Comparison of ENCODE assay signal across 31 cellular contexts in the genomic region with DNA sequence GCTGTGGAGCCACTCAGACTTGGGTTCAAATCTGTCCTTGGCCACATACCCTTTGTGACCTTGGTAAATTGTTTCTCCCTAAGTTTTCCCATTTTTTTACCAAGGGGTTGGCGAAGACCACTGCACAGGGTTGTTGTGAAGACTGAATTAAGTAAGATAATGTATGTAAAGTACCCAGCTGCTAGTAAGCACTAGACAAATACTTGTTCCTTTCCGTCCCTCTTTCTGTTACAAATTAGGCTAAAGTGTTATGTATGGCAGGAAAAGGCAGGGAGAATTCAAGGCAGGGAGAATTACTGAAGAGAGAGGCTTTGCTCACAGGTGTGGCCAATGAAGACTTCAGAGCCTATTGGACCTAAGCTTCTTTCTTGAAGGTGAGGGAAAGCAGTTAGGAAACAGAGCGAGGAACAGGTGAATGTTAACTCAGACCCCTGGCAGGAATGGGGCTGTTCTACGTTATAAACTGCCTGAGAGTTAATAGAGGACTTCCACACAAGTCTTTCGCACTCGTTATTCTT. TPM values are rescaled to one million over a fixed set of nuclear protein-coding genes. Genes with fewer than 3 reads are reported as not detected.
"Had no signal": no experiment of that assay in that cellular context is flagged by ENCODE, and none has a peak within 500 bp of the region (broad histone marks: within the 10 kb centered on the region; RNA-seq: fewer than 3 reads in every experiment).

No MANE protein-coding gene starts in this region.

- H3K4me1 Mint-ChIP-seq: activated naive CD4-positive, alpha-beta T cell treated with anti-CD3 and anti-CD28 coated beads, Interleukin-2, amount 10 ng/mL, durations not matched to agents 7 days and 5 days had no signal

- H3K9me3 Mint-ChIP-seq: activated B cell treated with CpG ODN at 0.5 μM for 24 hours; activated CD4-positive, alpha-beta memory T cell treated with anti-CD3 and anti-CD28 coated beads for 36 hours; activated naive CD4-positive, alpha-beta T cell treated with anti-CD3 and anti-CD28 coated beads, Interleukin-2, amount 10 ng/mL, durations not matched to agents 7 days and 5 days; activated T-cell treated with anti-CD3 and anti-CD28 coated beads, Interleukin-2, amount 50 U/mL, for 72 hours; naive thymus-derived CD8-positive, alpha-beta T cell; neural progenitor cell; stimulated activated naive B cell treated with anti-CD40 and anti-IgM and Interleukin-4, amounts not matched to agents 10 μg/mL and 1 μg/mL and 100 μg/mL, for 72 hours; T-helper 1 cell treated with Interleukin-12 subunit alpha and Interleukin-12 subunit beta and Interleukin-4 antibody, amounts not matched to agents 30 μg/mL and 1 μg/mL, for 36 hours had no signal

- H3K27ac ChIP-seq: esophagus muscularis mucosa, gastroesophageal sphincter, heart left ventricle, lower lobe of right lung, neural progenitor cell, sigmoid colon, testis, vagina had no signal

- H3K4me1 ChIP-seq: esophagus muscularis mucosa, gastroesophageal sphincter, heart left ventricle, lower lobe of right lung, sigmoid colon, testis, vagina had no signal

- H3K9ac ChIP-seq: neural progenitor cell had no signal

- DNase-seq: activated B cell treated with CpG ODN at 0.5 μM for 24 hours; activated CD4-positive, alpha-beta memory T cell treated with anti-CD3 and anti-CD28 coated beads for 36 hours; activated CD4-positive, alpha-beta T cell treated with anti-CD3 and anti-CD28 coated beads for 4 hours; activated effector memory CD4-positive, alpha-beta T cell treated with Interleukin-2 at 50 U/mL for 16 hours; activated naive CD4-positive, alpha-beta T cell treated with anti-CD3 and anti-CD28 coated beads, Interleukin-2, amount 10 ng/mL, durations not matched to agents 7 days and 5 days; activated T-cell treated with anti-CD3 and anti-CD28 coated beads, Interleukin-2, amount 50 U/mL, for 72 hours; effector memory CD4-positive, alpha-beta T cell; heart left ventricle; lower lobe of right lung; naive thymus-derived CD8-positive, alpha-beta T cell; retina; sigmoid colon; stimulated activated CD4-positive, alpha-beta T cell treated with anti-CD3 and anti-CD28 coated beads, Interleukin-2, amount 100 ng/mL, for 48 hours; stimulated activated CD8-positive, alpha-beta memory T cell treated with anti-CD3 and anti-CD28 coated beads, Interleukin-4, amount 100 ng/mL, for 48 hours; stimulated activated naive B cell treated with anti-CD40 and anti-IgM and Interleukin-4, amounts not matched to agents 10 μg/mL and 1 μg/mL and 100 μg/mL, for 72 hours; T1000; testis; trophoblast cell had no signal

- H3K36me3 Mint-ChIP-seq: activated CD4-positive, alpha-beta memory T cell treated with anti-CD3 and anti-CD28 coated beads for 36 hours; activated naive CD4-positive, alpha-beta T cell treated with anti-CD3 and anti-CD28 coated beads, Interleukin-2, amount 10 ng/mL, durations not matched to agents 7 days and 5 days; naive thymus-derived CD8-positive, alpha-beta T cell; neural progenitor cell; stimulated activated naive B cell treated with anti-CD40 and anti-IgM and Interleukin-4, amounts not matched to agents 10 μg/mL and 1 μg/mL and 100 μg/mL, for 72 hours had no signal

- H3K27me3 ChIP-seq: esophagus muscularis mucosa, gastroesophageal sphincter, heart left ventricle, neural progenitor cell, sigmoid colon, testis, vagina had no signal

- H3K36me3 ChIP-seq: lower lobe of right lung, neural progenitor cell, sigmoid colon, vagina had no signal

- H3K4me3 ChIP-seq: esophagus muscularis mucosa, gastroesophageal sphincter, heart left ventricle, lower lobe of right lung, neural progenitor cell, sigmoid colon, testis, vagina had no signal

- H3K4me3 Mint-ChIP-seq: activated B cell treated with CpG ODN at 0.5 μM for 24 hours; activated CD4-positive, alpha-beta memory T cell treated with anti-CD3 and anti-CD28 coated beads for 36 hours; activated naive CD4-positive, alpha-beta T cell treated with anti-CD3 and anti-CD28 coated beads, Interleukin-2, amount 10 ng/mL, durations not matched to agents 7 days and 5 days; activated T-cell treated with anti-CD3 and anti-CD28 coated beads, Interleukin-2, amount 50 U/mL, for 72 hours; naive thymus-derived CD8-positive, alpha-beta T cell; neural progenitor cell; stimulated activated naive B cell treated with anti-CD40 and anti-IgM and Interleukin-4, amounts not matched to agents 10 μg/mL and 1 μg/mL and 100 μg/mL, for 72 hours; T-helper 1 cell treated with Interleukin-12 subunit alpha and Interleukin-12 subunit beta and Interleukin-4 antibody, amounts not matched to agents 30 μg/mL and 1 μg/mL, for 36 hours had no signal

- ATAC-seq: activated T-cell treated with anti-CD3 and anti-CD28 coated beads, Interleukin-2, amount 50 U/mL, for 72 hours; gastroesophageal sphincter; heart left ventricle; left lobe of liver; lower lobe of right lung; naive thymus-derived CD8-positive, alpha-beta T cell; stimulated activated naive B cell treated with anti-CD40 and anti-IgM and Interleukin-4, amounts not matched to agents 10 μg/mL and 1 μg/mL and 100 μg/mL, for 72 hours had no signal

- H3K27ac Mint-ChIP-seq: activated B cell treated with CpG ODN at 0.5 μM for 24 hours; activated CD4-positive, alpha-beta memory T cell treated with anti-CD3 and anti-CD28 coated beads for 36 hours; activated naive CD4-positive, alpha-beta T cell treated with anti-CD3 and anti-CD28 coated beads, Interleukin-2, amount 10 ng/mL, durations not matched to agents 7 days and 5 days; activated T-cell treated with anti-CD3 and anti-CD28 coated beads, Interleukin-2, amount 50 U/mL, for 72 hours; naive thymus-derived CD8-positive, alpha-beta T cell; neural progenitor cell; progenitor cell of endocrine pancreas; stimulated activated naive B cell treated with anti-CD40 and anti-IgM and Interleukin-4, amounts not matched to agents 10 μg/mL and 1 μg/mL and 100 μg/mL, for 72 hours; T-helper 1 cell treated with Interleukin-12 subunit alpha and Interleukin-12 subunit beta and Interleukin-4 antibody, amounts not matched to agents 30 μg/mL and 1 μg/mL, for 36 hours had no signal

- H3K9me3 ChIP-seq: esophagus muscularis mucosa, gastroesophageal sphincter, heart left ventricle, lower lobe of right lung, sigmoid colon, testis, vagina had no signal

RNA-seq across cellular contexts. Expression of gene ABHD12B, which starts 25.9 kb away (rescaled TPM):
- total RNA-seq: activated B cell treated with CpG ODN at 0.5 μM for 24 hours; activated CD4-positive, alpha-beta memory T cell treated with anti-CD3 and anti-CD28 coated beads for 36 hours; activated T-cell treated with anti-CD3 and anti-CD28 coated beads, Interleukin-2, amount 50 U/mL, for 72 hours; cardiac septum; chondrocyte; dermis microvascular lymphatic vessel endothelial cell; endothelial cell of umbilical vein; esophagus muscularis mucosa; gastroesophageal sphincter; kidney epithelial cell; left lobe of liver; lower lobe of right lung; naive thymus-derived CD8-positive, alpha-beta T cell; osteoblast; progenitor cell of endocrine pancreas; sigmoid colon; vagina had no signal

RNA-seq across cellular contexts. Expression of gene PYGL, which starts 46.6 kb away (rescaled TPM):
- total RNA-seq: activated B cell treated with CpG ODN at 0.5 μM for 24 hours had no signal
